1 cellular context compared by ENCODE assay signal in genomic region chr4:48340905-48341775, GRCh38.
TF ChIP-seq lines count a peak whose summit lies in the region.

SLAIN2 (plus strand) TSS chr4:48341529; CDS start chr4:48341740, 211 bp downstream.

TF ChIP-seq in GM12878, 131 proteins besides CTCF, POLR2A, EP300 and RAD21 (continued from another document and continues in another):
- TF ChIP-seq CEBPZ (IDR thresholded peaks at IDR 0.05; ENCODE audit: low read depth, low read length) (no peak), USF1 (IDR thresholded peaks at IDR 0.05; ENCODE audit: borderline replicate concordance, extremely low read length, insufficient read depth, low read depth, low read length) (no peak), ZNF622 (IDR thresholded peaks at IDR 0.05) (no peak), ATF7 (IDR thresholded peaks at IDR 0.05; ENCODE audit: low read depth) (peak; percentile 51; the same call in 1 of the 2 replicates), ZBTB33 (IDR thresholded peaks at IDR 0.05) (no peak), ETV6 (conservative IDR thresholded peaks at IDR 0.05 in 1 of 2, IDR thresholded peaks at IDR 0.05 in 1 of 2; ENCODE audit: borderline replicate concordance in 1 of 2, low read depth in 1 of 2) (no peak), GATAD2B (conservative IDR thresholded peaks at IDR 0.05; ENCODE audit: low read depth) (peak; percentile 60; the same call in 1 of the 2 replicates), SREBF2 (IDR thresholded peaks at IDR 0.05; ENCODE audit: low read length) (no peak), GABPA (IDR thresholded peaks at IDR 0.05; ENCODE audit: low read depth) (peak; percentile 57; the same call in 1 of the 2 replicates), MYB (IDR thresholded peaks at IDR 0.05; ENCODE audit: borderline replicate concordance, low read depth, low read length) (no peak), ZNF24 (IDR thresholded peaks at IDR 0.05) (no peak), IKZF2 (IDR thresholded peaks at IDR 0.05) (peak in 1 of 2 experiments; percentile 37; a peak in 1 of 4 replicates), BHLHE40 (IDR thresholded peaks at IDR 0.05; ENCODE audit: borderline replicate concordance in 1 of 2, low read depth in 2 of 2, low read length in 1 of 2) (peak in 1 of 2 experiments; percentile 21; a peak in 1 of 4 replicates), RB1 (IDR thresholded peaks at IDR 0.05; ENCODE audit: borderline replicate concordance) (no peak; the same call in 1 of the 2 replicates), MAX (IDR thresholded peaks at IDR 0.05; ENCODE audit: low read depth, low read length) (no peak), PAX8 (IDR thresholded peaks at IDR 0.05) (no peak), BACH1 (IDR thresholded peaks at IDR 0.05; ENCODE audit: borderline replicate concordance) (peak; percentile 95), NR2F1 (conservative IDR thresholded peaks at IDR 0.05) (peak; percentile 89), SMARCA5 (IDR thresholded peaks at IDR 0.05) (no peak), ZBTB4 (CRISPR knock-in tag; IDR thresholded peaks at IDR 0.05) (no peak), SMC3 (IDR thresholded peaks at IDR 0.05; ENCODE audit: borderline replicate concordance, low read length) (no peak), CHD1 (IDR thresholded peaks at IDR 0.05; ENCODE audit: low read depth, low read length) (no peak), PRDM15 (CRISPR knock-in tag; IDR thresholded peaks at IDR 0.05) (no peak), STAT3 (IDR thresholded peaks at IDR 0.05; ENCODE audit: low read depth, low read length) (no peak), TAF1 (IDR thresholded peaks at IDR 0.05; ENCODE audit: borderline replicate concordance, low read depth, low read length) (peak; percentile 74), CBX3 (IDR thresholded peaks at IDR 0.05; ENCODE audit: borderline replicate concordance, low read depth) (no peak), MTA3 (IDR thresholded peaks at IDR 0.05; ENCODE audit: borderline replicate concordance, low read length) (no peak), PAX5 (IDR thresholded peaks at IDR 0.05; ENCODE audit: borderline replicate concordance, low read depth, low read length) (peak; percentile 17; the same call in 1 of the 2 replicates), WRNIP1 (IDR thresholded peaks at IDR 0.05; ENCODE audit: borderline replicate concordance, low read depth, low read length) (no peak), ZBTB11 (CRISPR knock-in tag; IDR thresholded peaks at IDR 0.05) (no peak), FOXK2 (IDR thresholded peaks at IDR 0.05) (no peak), CBFB (IDR thresholded peaks at IDR 0.05; ENCODE audit: low read depth) (0 out of 2 replicates have a peak, but pooled peaks have one; percentile 66), CUX1 (IDR thresholded peaks at IDR 0.05; ENCODE audit: insufficient replicate concordance, low read depth, low read length) (no peak), CREM (IDR thresholded peaks at IDR 0.05; ENCODE audit: low read depth) (no peak), CREB1 (IDR thresholded peaks at IDR 0.05; ENCODE audit: low read depth) (peak; percentile 69), TCF7 (IDR thresholded peaks at IDR 0.05; ENCODE audit: borderline replicate concordance) (no peak), ZNF384 (IDR thresholded peaks at IDR 0.05; ENCODE audit: borderline replicate concordance, low read depth, low read length) (no peak), SMAD5 (IDR thresholded peaks at IDR 0.05; ENCODE audit: low read depth) (peak; percentile 62; the same call in 1 of the 2 replicates)
